In the genomic region with DNA sequence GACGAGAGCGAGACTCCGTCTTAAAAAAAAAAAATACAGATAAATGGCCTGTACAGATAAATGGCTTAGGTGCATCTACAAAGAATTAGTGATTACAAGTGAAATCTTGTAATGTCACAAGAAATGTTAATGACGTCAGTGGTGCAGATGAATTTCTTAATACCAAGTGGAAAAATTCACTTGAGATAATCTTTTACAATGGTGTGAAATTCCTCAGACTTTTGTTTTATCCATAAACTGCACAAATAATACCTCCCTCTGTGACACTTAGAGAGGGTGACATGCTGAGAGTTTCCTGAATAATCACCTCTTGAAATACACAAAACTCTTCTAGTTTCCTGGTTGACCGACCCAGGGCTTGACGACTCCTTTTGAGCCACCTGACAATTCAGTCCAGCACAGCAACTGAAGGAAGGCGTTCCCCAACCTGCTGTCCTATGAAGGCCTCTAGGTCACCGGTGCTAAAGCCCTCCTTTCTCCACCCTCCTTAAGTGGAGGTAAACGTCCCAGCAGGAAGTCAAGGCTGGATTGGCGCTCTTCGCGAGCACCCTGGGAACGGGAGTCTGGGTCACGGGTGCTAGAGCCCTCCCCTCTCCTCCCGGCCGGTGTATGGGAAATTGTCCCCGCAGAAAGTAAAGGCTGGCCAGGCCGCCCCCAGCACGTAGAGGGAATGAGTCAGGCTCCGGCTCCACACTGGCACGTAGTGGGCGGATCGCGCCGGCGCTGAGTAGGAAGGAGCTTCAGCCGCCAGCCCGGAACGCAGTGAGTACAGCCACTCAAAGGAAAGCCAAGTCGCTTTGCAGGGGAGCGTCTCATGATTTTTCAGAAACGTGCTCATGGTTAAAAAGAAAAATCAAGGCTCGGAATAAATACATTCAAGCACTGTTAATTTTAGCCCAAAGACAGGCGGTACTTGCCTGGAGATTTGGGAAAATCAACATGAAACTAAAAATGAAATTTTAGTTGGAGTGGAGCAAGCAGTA, we compare ENCODE assay signal across 8 cellular contexts. TPM values are rescaled to one million over a fixed set of nuclear protein-coding genes. Genes with fewer than 3 reads are reported as not detected.
DNase-seq lines count a peak whose midpoint lies in the region; TF ChIP-seq lines count a peak whose summit lies in the region.

A gene (plus strand): TSS at position 662 of the 983 bp plus-strand sequence. CDS start 2,182 bp downstream, outside the sequence.

- H3K27me3 ChIP-seq in endocrine pancreas (ENCODE audit: control insufficient read depth, insufficient read depth, low read length): no peaks in the 10 kb centered on the region

- CTCF ChIA-PET in HEK293T (lab: Yijun Ruan, JAX): interaction anchor here (0.6 to 1.0 kb wide), 2 partner anchors 16 to 92 kb away, joined by 3 read pairs; no protein-coding TSS in a partner anchor
- CTCF ChIA-PET in activated CD4-positive, alpha-beta memory T cell treated with anti-CD3 and anti-CD28 coated beads for 36 hours (lab: Charles Lee): no interaction called here

- peaks cover 13% of the 10 kb centered on the region for H3K4me1 Mint-ChIP-seq in activated CD4-positive, alpha-beta memory T cell treated with anti-CD3 and anti-CD28 coated beads for 36 hours (ENCODE audit: low read depth)

- no peaks in the 10 kb centered on the region for H3K36me3 Mint-ChIP-seq in activated CD4-positive, alpha-beta memory T cell treated with anti-CD3 and anti-CD28 coated beads for 36 hours

- TF ChIP-seq CTCF in GM12875 (IDR thresholded peaks at IDR 0.05; ENCODE audit: borderline replicate concordance, insufficient read depth, low read depth, low read length): no peak

- H3K9me3 ChIP-seq in endocrine pancreas (ENCODE audit: control insufficient read depth, low read length): no peaks in the 10 kb centered on the region

- peak within 1 kb of the TSS; percentile 43 for H3K4me3 ChIP-seq in GM12875 (ENCODE audit: low read depth, low read length)
- peak within 1 kb of the TSS; percentile 80 for H3K4me3 ChIP-seq in endocrine pancreas (ENCODE audit: control insufficient read depth, insufficient read depth, low read length)

- DNase-seq in HEK293T (ENCODE audit: extremely low spot score): peak; percentile 77
- DNase-seq in MV-4-11 (lab: John Stamatoyannopoulos, UW): peak; percentile 80
- peak; percentile 69 for DNase-seq in activated CD4-positive, alpha-beta memory T cell treated with anti-CD3 and anti-CD28 coated beads for 36 hours
- peak; percentile 82 to 92 for DNase-seq in lung microvascular endothelial cell (ENCODE audit: low read depth in 2 of 2)
- DNase-seq in stimulated activated CD4-positive, alpha-beta T cell treated with anti-CD3 and anti-CD28 coated beads, Interleukin-4, amount 100 ng/mL, for 48 hours (ENCODE audit: low read depth in 2 of 2): peak; percentile 30 to 32
- no peak for DNase-seq in NCI-H1930 (lab: John Stamatoyannopoulos, UW)

- H3K4me1 ChIP-seq in endocrine pancreas (ENCODE audit: control insufficient read depth, insufficient read depth, low read length): peaks cover 8% of the 10 kb centered on the region

- peaks cover 23% of the 10 kb centered on the region for H3K27me3 Mint-ChIP-seq in activated CD4-positive, alpha-beta memory T cell treated with anti-CD3 and anti-CD28 coated beads for 36 hours

- POLR2A ChIA-PET in HEK293T (lab: Yijun Ruan, JAX): interaction anchor here (0.6 to 1.6 kb wide), 9 partner anchors 8 to 460 kb away, joined by 3 to 7 read pairs (median 5); no protein-coding TSS in a partner anchor
- POLR2A ChIA-PET in activated CD4-positive, alpha-beta memory T cell treated with anti-CD3 and anti-CD28 coated beads for 36 hours (lab: Charles Lee): no interaction called here

- H3K9me3 Mint-ChIP-seq in activated CD4-positive, alpha-beta memory T cell treated with anti-CD3 and anti-CD28 coated beads for 36 hours: peaks cover 6% of the 10 kb centered on the region

- peak within 1 kb of the TSS; percentile 60 for H3K9ac ChIP-seq in endocrine pancreas (ENCODE audit: control insufficient read depth, insufficient read depth, low read length)

- no peaks in the 10 kb centered on the region for H3K36me3 ChIP-seq in endocrine pancreas (ENCODE audit: control insufficient read depth, insufficient read depth, low read length)

- H3K4me3 Mint-ChIP-seq in activated CD4-positive, alpha-beta memory T cell treated with anti-CD3 and anti-CD28 coated beads for 36 hours: peak within 1 kb of the TSS; percentile 67

- H3K27ac Mint-ChIP-seq in activated CD4-positive, alpha-beta memory T cell treated with anti-CD3 and anti-CD28 coated beads for 36 hours: no peak within 1 kb of the TSS

- intact Hi-C loops in activated CD4-positive, alpha-beta memory T cell treated with anti-CD3 and anti-CD28 coated beads for 36 hours (cut with micrococcal nuclease): no loop called here

TF ChIP-seq in HEK293T, 16 proteins besides CTCF, POLR2A, EP300 and RAD21:
- no peak for TF ChIP-seq ZNF384 (IDR thresholded peaks at IDR 0.05)

RNA-seq across cellular contexts. Expression of the gene that starts here (rescaled TPM):
- under 1 TPM in 1 of 2 experiments, not detected in 1; 0.29 TPM for total RNA-seq in activated CD4-positive, alpha-beta memory T cell treated with anti-CD3 and anti-CD28 coated beads for 36 hours
- 2.4 and 5.8 TPM in 2 replicates for total RNA-seq in lung microvascular endothelial cell

Comparison
In these comparisons a context has a peak if more than half of its experiments do, and no peak if none do; other contexts are left out.
1. Peak in DNase-seq in activated CD4-positive, alpha-beta memory T cell treated with anti-CD3 and anti-CD28 coated beads for 36 hours; RNA of the gene not detected or under 1 TPM.
2. DNase-seq: peak in HEK293T (single experiment), MV-4-11 (single experiment), lung microvascular endothelial cell (2 of 2) and stimulated activated CD4-positive, alpha-beta T cell treated with anti-CD3 and anti-CD28 coated beads, Interleukin-4, amount 100 ng/mL, for 48 hours (2 of 2); none in NCI-H1930 (0 of 2).